30 cellular contexts compared by ENCODE assay signal in the genomic region with DNA sequence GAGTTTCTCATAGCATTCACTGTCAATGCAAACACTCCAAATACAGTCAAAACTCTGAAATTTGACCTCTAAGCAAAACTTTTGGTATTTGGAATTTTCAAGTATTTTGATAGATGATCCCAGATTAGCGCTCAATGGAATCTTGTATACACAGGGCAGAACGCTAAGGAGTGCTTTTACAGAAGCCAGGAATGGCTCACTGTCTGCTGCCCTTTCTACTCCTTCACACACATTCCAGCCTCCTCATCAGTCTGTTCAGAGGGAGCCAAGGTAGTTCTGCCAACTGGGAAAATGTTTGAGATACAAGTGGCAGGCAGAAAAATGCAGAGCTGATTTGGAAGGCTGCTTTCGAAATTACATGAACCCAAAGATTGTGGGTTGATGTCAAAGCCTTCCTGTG. TPM values are rescaled to one million over a fixed set of nuclear protein-coding genes. Genes with fewer than 3 reads are reported as not detected.
DNase-seq lines count a peak whose midpoint lies in the region; ATAC-seq, FAIRE-seq and TF ChIP-seq lines count a peak whose summit lies in the region.
"Had no signal": no experiment of that assay in that cellular context is flagged by ENCODE, and none has a peak within 500 bp of the region (broad histone marks: within the 10 kb centered on the region; RNA-seq: fewer than 3 reads in every experiment).

No MANE protein-coding gene starts in this region.

- H2BK15ac ChIP-seq in mesendoderm (replicated peaks; ENCODE audit: low read depth) (no peak overlapping the region), neuronal stem cell (ENCODE audit: low read length) (no peak overlapping the region)

- H2AFZ ChIP-seq in astrocyte (ENCODE audit: low read depth, low read length): no peak overlapping the region
- H2AFZ ChIP-seq in neuronal stem cell (ENCODE audit: low read length): no peak overlapping the region

- no peaks in the 10 kb centered on the region for H3K27me3 ChIP-seq in astrocyte (ENCODE audit: insufficient read depth, low read length)
- no peaks in the 10 kb centered on the region for H3K27me3 ChIP-seq in mesendoderm (ENCODE audit: insufficient read depth, low read length, poor library complexity)
- no peaks in the 10 kb centered on the region for H3K27me3 ChIP-seq in thoracic aorta (replicated peaks; ENCODE audit: insufficient read depth)
- no peaks in the 10 kb centered on the region for H3K27me3 ChIP-seq in neuronal stem cell (ENCODE audit: control insufficient read depth in 3 of 3, insufficient read depth in 3 of 3, low read depth in 1 of 3, low read length in 3 of 3)
- no peaks in the 10 kb centered on the region for H3K27me3 ChIP-seq in body of pancreas
- H3K27me3 ChIP-seq: SJSA1 had no signal

- H3K79me2 ChIP-seq in astrocyte (ENCODE audit: insufficient read depth, low read length) (peaks cover 6% of the 10 kb centered on the region), mesendoderm (ENCODE audit: control insufficient read depth, insufficient read depth, low read length) (no peaks in the 10 kb centered on the region)

- H3K9ac ChIP-seq in astrocyte (ENCODE audit: low read length) (no peak overlapping the region), mesendoderm (ENCODE audit: low read length) (no peak overlapping the region), neuronal stem cell (ENCODE audit: low read depth, low read length, poor library complexity) (no peak overlapping the region)

- no peak overlapping the region for H3K14ac ChIP-seq in neuronal stem cell (ENCODE audit: low read length)

- no peak overlapping the region for H2BK12ac ChIP-seq in neuronal stem cell (ENCODE audit: low read length)

- peak overlapping the region; percentile 86 for H3K23ac ChIP-seq in mesendoderm (ENCODE audit: low read length)
- no peak overlapping the region for H3K23ac ChIP-seq in neuronal stem cell (ENCODE audit: low read depth, low read length, poor library complexity)

- H4K5ac ChIP-seq in mesendoderm (ENCODE audit: low read length): no peak overlapping the region

- peaks cover 3% of the 10 kb centered on the region for H3K36me3 ChIP-seq in astrocyte (ENCODE audit: insufficient read depth, low read length)
- H3K36me3 ChIP-seq in mesendoderm (ENCODE audit: control insufficient read depth, insufficient read depth, low read length): no peaks in the 10 kb centered on the region
- no peaks in the 10 kb centered on the region for H3K36me3 ChIP-seq in thoracic aorta
- no peaks in the 10 kb centered on the region for H3K36me3 ChIP-seq in neuronal stem cell (replicated peaks in 1 of 2; ENCODE audit: control insufficient read depth in 2 of 2, insufficient read depth in 2 of 2, low read length in 2 of 2)
- no peaks in the 10 kb centered on the region for H3K36me3 ChIP-seq in body of pancreas (replicated peaks in 1 of 2; ENCODE audit: insufficient read depth in 1 of 2, low read depth in 2 of 2)
- H3K36me3 ChIP-seq: lower lobe of right lung, SJSA1 had no signal

- H2BK120ac ChIP-seq in mesendoderm (ENCODE audit: low read depth, low read length): no peak overlapping the region
- H2BK120ac ChIP-seq in neuronal stem cell (ENCODE audit: low read depth, low read length): no peak overlapping the region

- no CpG with 5 or more reads among the region's 3 CpGs for WGBS in mesendoderm (ENCODE audit: extremely low coverage, insufficient coverage, low lambda C conversion rate)
- WGBS in neuronal stem cell (ENCODE audit: extremely low coverage in 2 of 2, insufficient read length in 2 of 2, insufficient replicate concordance in 1 of 2), 2 donors: no CpG with 5 or more reads among the region's 3 CpGs
- WGBS in body of pancreas, 2 donors: 58 to 76% methylated on average over 3 of the region's 3 CpGs

- H3K79me1 ChIP-seq in mesendoderm (ENCODE audit: low read length) (no peaks in the 10 kb centered on the region), neuronal stem cell (ENCODE audit: low read depth, low read length) (no peaks in the 10 kb centered on the region)

- no peaks in the 10 kb centered on the region for H3K9me3 ChIP-seq in astrocyte (ENCODE audit: insufficient read depth, low read depth, low read length)
- no peaks in the 10 kb centered on the region for H3K9me3 ChIP-seq in thoracic aorta
- no peaks in the 10 kb centered on the region for H3K9me3 ChIP-seq in neuronal stem cell (replicated peaks in 1 of 2; ENCODE audit: control insufficient read depth in 2 of 2, insufficient read depth in 1 of 2, low read depth in 1 of 2, low read length in 2 of 2)
- H3K9me3 ChIP-seq in body of pancreas: no peaks in the 10 kb centered on the region
- H3K9me3 ChIP-seq: lower lobe of right lung, SJSA1 had no signal

- H2AK5ac ChIP-seq in mesendoderm (ENCODE audit: low read length): no peak overlapping the region
- no peak overlapping the region for H2AK5ac ChIP-seq in neuronal stem cell (ENCODE audit: low read depth, low read length)

- H4K91ac ChIP-seq in neuronal stem cell (ENCODE audit: low read depth, low read length, poor library complexity): no peak overlapping the region

- H4K20me1 ChIP-seq in astrocyte (ENCODE audit: insufficient read depth, low read length): no peaks in the 10 kb centered on the region

- H3K9me3 Mint-ChIP-seq in astrocyte (ENCODE audit: unreplicated experiment): no peaks in the 10 kb centered on the region
- no peaks in the 10 kb centered on the region for H3K9me3 Mint-ChIP-seq in activated CD4-positive, alpha-beta T cell treated with anti-CD3 and anti-CD28 coated beads, Interleukin-2, amount 10 ng/mL, durations not matched to agents 7 days and 5 days
- H3K9me3 Mint-ChIP-seq: activated CD4-positive, alpha-beta memory T cell treated with anti-CD3 and anti-CD28 coated beads, Interleukin-2, amount 10 ng/mL, durations not matched to agents 7 days and 5 days; central memory CD8-positive, alpha-beta T cell; neural crest cell; stimulated activated naive B cell treated with anti-CD40 and anti-IgM and Interleukin-4, amounts not matched to agents 10 μg/mL and 1 μg/mL and 100 μg/mL, for 72 hours had no signal

- H3K4me3 ChIP-seq in astrocyte (ENCODE audit: insufficient read depth, low read depth, low read length) (no peak overlapping the region), mesendoderm (ENCODE audit: low read length) (no peak overlapping the region), thoracic aorta (no peak overlapping the region), neuronal stem cell (ENCODE audit: low read length in 2 of 2) (no peak overlapping the region), body of pancreas (no peak overlapping the region)
- H3K4me3 ChIP-seq: lower lobe of right lung, SJSA1 had no signal

- no peak for TF ChIP-seq POLR2A in body of pancreas (IDR thresholded peaks at IDR 0.05)

- no peak for FAIRE-seq in astrocyte (lab: Jason Lieb, UNC)
- FAIRE-seq: HTR-8/SVneo, kidney, TTC549 had no signal

- H3K36me3 Mint-ChIP-seq in astrocyte (ENCODE audit: low read depth, unreplicated experiment): no peaks in the 10 kb centered on the region
- no peaks in the 10 kb centered on the region for H3K36me3 Mint-ChIP-seq in activated CD4-positive, alpha-beta T cell treated with anti-CD3 and anti-CD28 coated beads, Interleukin-2, amount 10 ng/mL, durations not matched to agents 7 days and 5 days (ENCODE audit: low read depth)
- H3K36me3 Mint-ChIP-seq: activated naive CD8-positive, alpha-beta T cell; stimulated activated naive B cell treated with anti-CD40 and anti-IgM and Interleukin-4, amounts not matched to agents 10 μg/mL and 1 μg/mL and 100 μg/mL, for 72 hours had no signal

- no peaks in the 10 kb centered on the region for H3K27me3 Mint-ChIP-seq in astrocyte (ENCODE audit: low read depth, unreplicated experiment)
- peaks cover 32% of the 10 kb centered on the region for H3K27me3 Mint-ChIP-seq in activated CD4-positive, alpha-beta T cell treated with anti-CD3 and anti-CD28 coated beads, Interleukin-2, amount 10 ng/mL, durations not matched to agents 7 days and 5 days

- DNase-seq in Ammon's horn (ENCODE audit: low spot score) (peak; percentile 16), astrocyte (ENCODE audit: low read depth) (peak; percentile 77), mesendoderm (no peak), thoracic aorta (ENCODE audit: low spot score) (no peak), neuronal stem cell (ENCODE audit: low spot score) (no peak), body of pancreas (no peak)
- no peak for DNase-seq in activated CD4-positive, alpha-beta T cell treated with anti-CD3 and anti-CD28 coated beads, Interleukin-2, amount 10 ng/mL, durations not matched to agents 7 days and 5 days
- DNase-seq: ACHN; activated CD4-positive, alpha-beta memory T cell treated with anti-CD3 and anti-CD28 coated beads, Interleukin-2, amount 10 ng/mL, durations not matched to agents 7 days and 5 days; activated effector memory CD4-positive, alpha-beta T cell treated with Interleukin-2 at 50 U/mL for 16 hours; aorta; C1 segment of cervical spinal cord; COR-L47; GDM1; KBM-7; kidney; lower lobe of right lung; MM.1S; NCI-H1417 treated with DMSO at 0.1 percent for 48 hours; NCI-H2081 treated with DMSO at 0.1 percent for 48 hours; NCI-H774; stimulated activated naive B cell treated with anti-CD40 and anti-IgM and Interleukin-4, amounts not matched to agents 10 μg/mL and 1 μg/mL and 100 μg/mL, for 72 hours had no signal

- H3K4ac ChIP-seq in mesendoderm (ENCODE audit: low read depth, low read length) (no peak overlapping the region), neuronal stem cell (ENCODE audit: low read length) (no peak overlapping the region)

- no peak overlapping the region for H4K8ac ChIP-seq in mesendoderm (ENCODE audit: low read depth, low read length)
- H4K8ac ChIP-seq in neuronal stem cell (ENCODE audit: low read depth, low read length): no peak overlapping the region

- POLR2A ChIA-PET in activated CD4-positive, alpha-beta T cell treated with anti-CD3 and anti-CD28 coated beads, Interleukin-2, amount 10 ng/mL, durations not matched to agents 7 days and 5 days (lab: Charles Lee): no interaction called here

- H3K27ac ChIP-seq in astrocyte (ENCODE audit: low read depth, low read length) (no peak overlapping the region), mesendoderm (ENCODE audit: low read depth, low read length) (no peak overlapping the region), thoracic aorta (peak overlapping the region; percentile 25 to 49), neuronal stem cell (replicated peaks; ENCODE audit: low read length) (no peak overlapping the region), body of pancreas (peak overlapping the region in 1 of 4 donors; percentile 15)
- H3K27ac ChIP-seq: lower lobe of right lung, SJSA1 had no signal

- CTCF ChIA-PET in activated CD4-positive, alpha-beta T cell treated with anti-CD3 and anti-CD28 coated beads, Interleukin-2, amount 10 ng/mL, durations not matched to agents 7 days and 5 days (lab: Charles Lee): no interaction called here

- H3K4me1 ChIP-seq in astrocyte (ENCODE audit: insufficient read depth, low read length): peaks cover 5% of the 10 kb centered on the region
- no peaks in the 10 kb centered on the region for H3K4me1 ChIP-seq in mesendoderm (ENCODE audit: control insufficient read depth, low read depth, low read length)
- peaks cover 4 to 25% of the 10 kb centered on the region in 2 donors for H3K4me1 ChIP-seq in thoracic aorta (ENCODE audit: control insufficient read depth in 1 of 2, low read depth in 2 of 2)
- H3K4me1 ChIP-seq in neuronal stem cell (ENCODE audit: control insufficient read depth in 2 of 2, insufficient read depth in 1 of 2, low read depth in 1 of 2, low read length in 2 of 2): peaks cover 0 to 2% of the 10 kb centered on the region in 2 donors
- H3K4me1 ChIP-seq in body of pancreas: peaks cover 5% of the 10 kb centered on the region

- no peak overlapping the region for H3K4me3 Mint-ChIP-seq in astrocyte (ENCODE audit: unreplicated experiment)
- no peak overlapping the region for H3K4me3 Mint-ChIP-seq in activated CD4-positive, alpha-beta T cell treated with anti-CD3 and anti-CD28 coated beads, Interleukin-2, amount 10 ng/mL, durations not matched to agents 7 days and 5 days
- H3K4me3 Mint-ChIP-seq: activated CD4-positive, alpha-beta memory T cell treated with anti-CD3 and anti-CD28 coated beads, Interleukin-2, amount 10 ng/mL, durations not matched to agents 7 days and 5 days; activated naive CD8-positive, alpha-beta T cell; central memory CD8-positive, alpha-beta T cell; neural crest cell; stimulated activated naive B cell treated with anti-CD40 and anti-IgM and Interleukin-4, amounts not matched to agents 10 μg/mL and 1 μg/mL and 100 μg/mL, for 72 hours had no signal

- no peak overlapping the region for H3K4me2 ChIP-seq in astrocyte (ENCODE audit: low read length)
- H3K4me2 ChIP-seq in mesendoderm (ENCODE audit: low read length): no peak overlapping the region
- H3K4me2 ChIP-seq in neuronal stem cell (ENCODE audit: insufficient read depth, low read length, poor library complexity, severe bottlenecking): no peak overlapping the region

- no peak for TF ChIP-seq CTCF in astrocyte (IDR thresholded peaks at IDR 0.05; ENCODE audit: insufficient read depth, low read depth, low read length)
- no peak for TF ChIP-seq CTCF in thoracic aorta (IDR thresholded peaks at IDR 0.05)
- TF ChIP-seq CTCF in body of pancreas (IDR thresholded peaks at IDR 0.05): no peak

- H2BK5ac ChIP-seq in mesendoderm (ENCODE audit: low read length): no peak overlapping the region
- no peak overlapping the region for H2BK5ac ChIP-seq in neuronal stem cell (ENCODE audit: low read length)

- no peak for ATAC-seq in thoracic aorta (ENCODE audit: insufficient number of reproducible peaks, low FRiP score, low read depth)
- ATAC-seq in body of pancreas: no peak
- ATAC-seq: activated CD4-positive, CD25-positive, alpha-beta regulatory T cell treated with anti-CD3 and anti-CD28 coated beads, Interleukin-2, amount 50 U/mL, for 24 hours; lower lobe of right lung; sciatic nerve; stimulated activated naive B cell treated with anti-CD40 and anti-IgM and Interleukin-4, amounts not matched to agents 10 μg/mL and 1 μg/mL and 100 μg/mL, for 72 hours had no signal

- H3K56ac ChIP-seq in mesendoderm (ENCODE audit: low read length): no peak overlapping the region

- H3K4me1 Mint-ChIP-seq in astrocyte (ENCODE audit: low read depth, unreplicated experiment): peaks cover 14% of the 10 kb centered on the region
- H3K4me1 Mint-ChIP-seq in activated CD4-positive, alpha-beta T cell treated with anti-CD3 and anti-CD28 coated beads, Interleukin-2, amount 10 ng/mL, durations not matched to agents 7 days and 5 days: peaks cover 17% of the 10 kb centered on the region

- intact Hi-C loops in body of pancreas (cut with DNase I): no loop called here

- H3K27ac Mint-ChIP-seq in astrocyte (ENCODE audit: unreplicated experiment): no peak overlapping the region
- no peak overlapping the region for H3K27ac Mint-ChIP-seq in activated CD4-positive, alpha-beta T cell treated with anti-CD3 and anti-CD28 coated beads, Interleukin-2, amount 10 ng/mL, durations not matched to agents 7 days and 5 days
- H3K27ac Mint-ChIP-seq: activated CD4-positive, alpha-beta memory T cell treated with anti-CD3 and anti-CD28 coated beads, Interleukin-2, amount 10 ng/mL, durations not matched to agents 7 days and 5 days; activated naive CD8-positive, alpha-beta T cell; stimulated activated naive B cell treated with anti-CD40 and anti-IgM and Interleukin-4, amounts not matched to agents 10 μg/mL and 1 μg/mL and 100 μg/mL, for 72 hours had no signal

- no peak overlapping the region for H3K18ac ChIP-seq in mesendoderm (ENCODE audit: low read length)
- no peak overlapping the region for H3K18ac ChIP-seq in neuronal stem cell (ENCODE audit: low read length)

RNA-seq across cellular contexts. Expression of gene STARD13, which starts 4.4 kb away (rescaled TPM):
- total RNA-seq in astrocyte (28.7 and 30.1 TPM in 2 replicates), thoracic aorta (10 to 100 TPM; 43.9 to 47.1 TPM), body of pancreas (10 to 100 TPM; 18.9 to 29.7 TPM)
- 1.7 TPM for polyA plus RNA-seq in mesendoderm (2013, experiment 1 of 2)
- polyA plus RNA-seq in mesendoderm (2013, experiment 2 of 2): 2.0 TPM
- total RNA-seq in activated CD4-positive, alpha-beta T cell treated with anti-CD3 and anti-CD28 coated beads, Interleukin-2, amount 10 ng/mL, durations not matched to agents 7 days and 5 days: under 1 TPM; 0.02 to 0.25 TPM
- polyA plus RNA-seq in neuronal stem cell (2013, experiment 1 of 2): 1.4 TPM
- polyA plus RNA-seq in neuronal stem cell (2013, experiment 2 of 2): 1.4 TPM

Comparison
In these comparisons a context has a peak if more than half of its experiments do, and no peak if none do; other contexts are left out.
1. DNase-seq: peak in Ammon's horn (single experiment) and astrocyte (single experiment); none in mesendoderm (single experiment), thoracic aorta (single experiment), activated CD4-positive, alpha-beta T cell treated with anti-CD3 and anti-CD28 coated beads, Interleukin-2, amount 10 ng/mL, durations not matched to agents 7 days and 5 days (single experiment), neuronal stem cell (single experiment) and body of pancreas (0 of 4).
2. H3K27ac ChIP-seq: peak in thoracic aorta (2 of 2); none in astrocyte (single experiment), mesendoderm (single experiment) and neuronal stem cell (single experiment).
3. RNA of gene STARD13, which starts 4.4 kb away (total RNA-seq): 43.9 to 47.1 TPM in thoracic aorta, 28.7 to 30.1 TPM in astrocyte and 18.9 to 29.7 TPM in body of pancreas; 0.02 to 0.25 TPM in activated CD4-positive, alpha-beta T cell treated with anti-CD3 and anti-CD28 coated beads, Interleukin-2, amount 10 ng/mL, durations not matched to agents 7 days and 5 days; every median in the first group is over 10 times any median in the second.